ENCODE assay signal across 23 cellular contexts in the genomic region with DNA sequence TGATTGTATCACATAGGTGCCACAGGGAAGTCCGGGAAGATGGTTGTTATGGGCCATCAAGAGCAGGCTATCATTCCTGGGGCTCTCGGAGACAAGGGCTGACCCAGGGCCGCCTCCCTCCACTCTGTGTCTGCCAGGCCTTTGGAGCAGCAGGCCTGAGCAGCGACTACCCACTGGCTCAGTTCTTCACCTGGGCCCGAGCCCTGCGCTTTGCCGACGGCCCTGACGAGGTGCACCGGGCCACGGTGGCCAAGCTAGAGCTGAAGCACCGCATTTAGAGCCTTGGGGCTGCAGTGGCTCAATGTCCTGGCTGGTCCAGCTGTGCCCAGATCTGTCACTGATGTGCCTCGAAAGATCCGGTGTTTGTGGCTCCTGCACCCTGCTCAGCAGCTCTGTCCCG.
"Had no signal": no experiment of that assay in that cellular context is flagged by ENCODE, and none has a peak within 500 bp of the region (broad histone marks: within the 10 kb centered on the region; RNA-seq: fewer than 3 reads in every experiment).

No MANE protein-coding gene starts in this region.

- H3K27me3 ChIP-seq: hepatocyte, pancreas, stomach, upper lobe of right lung had no signal

- H3K27ac ChIP-seq: hepatocyte, upper lobe of right lung had no signal

- H3K4me3 ChIP-seq: coronary artery, hepatocyte, pancreas, stomach, upper lobe of right lung had no signal

- ATAC-seq: activated CD8-positive, alpha-beta T cell treated with anti-CD3 and anti-CD28 coated beads, Interleukin-2, amount 10 ng/mL, durations not matched to agents 7 days and 5 days; pancreas; sciatic nerve; stimulated activated effector memory CD8-positive, alpha-beta T cell treated with anti-CD3 and anti-CD28 coated beads, Interleukin-12 subunit alpha, Interleukin-12 subunit beta, amount 100 ng/mL, for 72 hours; upper lobe of right lung had no signal

- H3K4me3 Mint-ChIP-seq: activated CD8-positive, alpha-beta T cell treated with anti-CD3 and anti-CD28 coated beads, Interleukin-2, amount 10 ng/mL, durations not matched to agents 7 days and 5 days; activated naive CD4-positive, alpha-beta T cell treated with anti-CD3 and anti-CD28 coated beads, Interleukin-2, amount 50 U/mL, for 24 hours; activated T-helper 1 cell treated with anti-CD3 and anti-CD28 coated beads, Interleukin-12 subunit alpha, Interleukin-12 subunit beta, Interleukin-2, Interleukin-4 antibody, amounts not matched to agents 30 ng/mL and 10 ng/mL and 1 ng/mL, durations not matched to agents 14 hours and 24 hours and 36 hours; immature natural killer cell; nephron; stimulated activated effector memory CD8-positive, alpha-beta T cell treated with anti-CD3 and anti-CD28 coated beads, Interleukin-12 subunit alpha, Interleukin-12 subunit beta, amount 100 ng/mL, for 72 hours had no signal

- H2AFZ ChIP-seq: hepatocyte had no signal

- H3K4me1 Mint-ChIP-seq: nephron had no signal

- H3K79me2 ChIP-seq: hepatocyte had no signal

- H3K9me3 ChIP-seq: pancreas, stomach, upper lobe of right lung had no signal

- DNase-seq: activated CD4-positive, alpha-beta T cell treated with anti-CD3 and anti-CD28 coated beads for 1 hour; activated CD4-positive, alpha-beta T cell treated with anti-CD3 and anti-CD28 coated beads, Interleukin-2, amount 50 U/mL, for 1 hour; activated CD8-positive, alpha-beta T cell treated with anti-CD3 and anti-CD28 coated beads, Interleukin-2, amount 10 ng/mL, durations not matched to agents 7 days and 5 days; activated gamma-delta T cell; erythroblast; foreskin fibroblast; immature natural killer cell; kidney glomerular epithelial cell; mesenchymal stem cell; small intestine; stimulated activated CD4-positive, alpha-beta T cell treated with anti-CD3 and anti-CD28 coated beads, Interleukin-2, amount 100 ng/mL, for 24 hours; stomach; T-helper 9 cell; upper lobe of right lung had no signal

- H3K4me2 ChIP-seq: hepatocyte had no signal

- H3K27me3 Mint-ChIP-seq: activated naive CD4-positive, alpha-beta T cell treated with anti-CD3 and anti-CD28 coated beads, Interleukin-2, amount 50 U/mL, for 24 hours; brain had no signal

- H3K9me3 Mint-ChIP-seq: activated naive CD4-positive, alpha-beta T cell treated with anti-CD3 and anti-CD28 coated beads, Interleukin-2, amount 50 U/mL, for 24 hours; activated T-helper 1 cell treated with anti-CD3 and anti-CD28 coated beads, Interleukin-12 subunit alpha, Interleukin-12 subunit beta, Interleukin-2, Interleukin-4 antibody, amounts not matched to agents 30 ng/mL and 10 ng/mL and 1 ng/mL, durations not matched to agents 14 hours and 24 hours and 36 hours; brain; immature natural killer cell; nephron; stimulated activated effector memory CD8-positive, alpha-beta T cell treated with anti-CD3 and anti-CD28 coated beads, Interleukin-12 subunit alpha, Interleukin-12 subunit beta, amount 100 ng/mL, for 72 hours had no signal

- H3K27ac Mint-ChIP-seq: activated CD8-positive, alpha-beta T cell treated with anti-CD3 and anti-CD28 coated beads, Interleukin-2, amount 10 ng/mL, durations not matched to agents 7 days and 5 days; activated naive CD4-positive, alpha-beta T cell treated with anti-CD3 and anti-CD28 coated beads, Interleukin-2, amount 50 U/mL, for 24 hours; activated T-helper 1 cell treated with anti-CD3 and anti-CD28 coated beads, Interleukin-12 subunit alpha, Interleukin-12 subunit beta, Interleukin-2, Interleukin-4 antibody, amounts not matched to agents 30 ng/mL and 10 ng/mL and 1 ng/mL, durations not matched to agents 14 hours and 24 hours and 36 hours; nephron; stimulated activated effector memory CD8-positive, alpha-beta T cell treated with anti-CD3 and anti-CD28 coated beads, Interleukin-12 subunit alpha, Interleukin-12 subunit beta, amount 100 ng/mL, for 72 hours had no signal
